ENCODE assay signal across 28 cellular contexts in the genomic region with DNA sequence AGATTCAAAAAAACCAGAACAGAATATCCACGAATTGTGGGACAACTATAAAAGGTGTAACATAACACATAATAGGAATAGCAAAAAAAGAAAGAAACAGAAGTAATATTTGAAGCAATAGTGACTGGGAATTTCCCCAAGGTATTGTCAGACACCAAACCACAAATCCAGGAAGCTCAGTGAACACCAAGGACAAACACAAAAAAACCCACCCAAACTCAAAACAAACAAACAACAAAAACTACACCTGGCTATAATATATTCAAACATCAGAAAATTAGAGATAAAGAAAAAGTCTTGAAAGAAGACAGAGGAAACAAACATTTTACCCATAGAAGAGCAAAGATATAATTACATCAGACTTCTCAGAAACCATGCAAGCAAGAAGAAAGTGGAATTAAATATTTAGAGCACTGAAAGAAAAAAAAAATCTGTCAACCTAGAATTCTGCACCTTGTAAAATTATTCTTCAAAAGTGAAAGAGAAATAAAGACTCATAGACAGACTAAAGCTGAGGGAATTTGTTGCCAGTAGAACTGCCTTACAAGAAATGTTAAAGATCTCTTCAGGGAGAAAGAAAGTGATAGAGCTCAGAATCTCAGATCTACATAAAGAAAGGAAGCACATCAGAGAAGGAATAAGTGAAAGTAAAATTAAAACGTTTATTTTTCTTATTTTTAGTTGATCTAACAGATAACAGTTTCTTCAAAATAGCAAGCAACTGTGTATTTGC. TPM values are rescaled to one million over a fixed set of nuclear protein-coding genes. Genes with fewer than 3 reads are reported as not detected.
DNase-seq lines count a peak whose midpoint lies in the region; ATAC-seq and TF ChIP-seq lines count a peak whose summit lies in the region.
"Had no signal": no experiment of that assay in that cellular context is flagged by ENCODE, and none has a peak within 500 bp of the region (broad histone marks: within the 10 kb centered on the region; RNA-seq: fewer than 3 reads in every experiment).

No MANE protein-coding gene starts in this region.

- H3F3A ChIP-seq in smooth muscle cell (ENCODE audit: low read depth) = no peaks in the 10 kb centered on the region

- no peaks in the 10 kb centered on the region for H3K36me3 ChIP-seq in HCT116 (ENCODE audit: control insufficient read depth in 1 of 2, insufficient read depth in 2 of 2, low read length in 2 of 2)
- no peaks in the 10 kb centered on the region; the same call in 1 of the 2 replicates for H3K36me3 ChIP-seq in RWPE2 (ENCODE audit: low read depth)
- H3K36me3 ChIP-seq in smooth muscle cell (ENCODE audit: low read depth) = no peaks in the 10 kb centered on the region
- H3K36me3 ChIP-seq: colonic mucosa, esophagus squamous epithelium, sigmoid colon had no signal

- no peak overlapping the region for H3K4me3 ChIP-seq in HCT116 (replicated peaks in 1 of 2; ENCODE audit: low read depth in 1 of 2, low read length in 2 of 2)
- no peak overlapping the region for H3K4me3 ChIP-seq in RWPE2 (ENCODE audit: severe bottlenecking)
- H3K4me3 ChIP-seq in epithelial cell of esophagus (ENCODE audit: low read length) = no peak overlapping the region
- H3K4me3 ChIP-seq in smooth muscle cell = no peak overlapping the region
- H3K4me3 ChIP-seq: colonic mucosa, esophagus squamous epithelium, sigmoid colon had no signal

- TF ChIP-seq CTCF in HCT116 (IDR thresholded peaks at IDR 0.05 in 2 of 3, conservative IDR thresholded peaks at IDR 0.05 in 1 of 3; ENCODE audit: borderline replicate concordance in 1 of 3, insufficient read depth in 1 of 3, low read depth in 2 of 3, low read length in 2 of 3) (no peak), RWPE2 (IDR thresholded peaks at IDR 0.05; ENCODE audit: poor library complexity, severe bottlenecking) (no peak), epithelial cell of esophagus (IDR thresholded peaks at IDR 0.05; ENCODE audit: insufficient read depth, low read depth, low read length, missing control alignments) (no peak), smooth muscle cell (IDR thresholded peaks at IDR 0.05; ENCODE audit: borderline replicate concordance, insufficient read depth, poor library complexity, severe bottlenecking) (no peak), Calu3 (IDR thresholded peaks at IDR 0.05; ENCODE audit: unreplicated experiment) (no peak)

- peak overlapping the region; percentile 36 for H3K4me2 ChIP-seq in HCT116 (ENCODE audit: low read length)
- H3K4me2 ChIP-seq in smooth muscle cell = peak overlapping the region; percentile 13

- no peaks in the 10 kb centered on the region for H3K9me3 Mint-ChIP-seq in Calu3 (ENCODE audit: low read depth, unreplicated experiment)
- H3K9me3 Mint-ChIP-seq: activated CD8-positive, alpha-beta T cell treated with anti-CD3 and anti-CD28 coated beads for 36 hours; natural killer cell treated with Interleukin-12 subunit alpha and Interleukin-12 subunit beta and Interleukin-15 and Interleukin-18, amount 100 ng/mL, for 72 hours had no signal

- no peak for ATAC-seq in HCT116
- ATAC-seq in RWPE2 (ENCODE audit: low read depth) = no peak
- no peak for ATAC-seq in GM19328 (IDR thresholded peaks at IDR 0.05; ENCODE audit: unreplicated experiment)
- ATAC-seq: activated CD4-positive, CD25-positive, alpha-beta regulatory T cell treated with anti-CD3 and anti-CD28 coated beads, Interleukin-2, amount 50 U/mL, for 24 hours; activated CD8-positive, alpha-beta T cell treated with anti-CD3 and anti-CD28 coated beads for 36 hours; effector memory CD8-positive, alpha-beta T cell; natural killer cell treated with Interleukin-12 subunit alpha and Interleukin-12 subunit beta and Interleukin-15 and Interleukin-18, amount 100 ng/mL, for 72 hours had no signal

- H3K9me2 ChIP-seq in HCT116 (ENCODE audit: insufficient read depth) = no peaks in the 10 kb centered on the region; the same call in 1 of the 2 replicates

- H3K36me3 Mint-ChIP-seq in Calu3 (ENCODE audit: insufficient read depth, unreplicated experiment) = no peaks in the 10 kb centered on the region
- H3K36me3 Mint-ChIP-seq: brain; CD4-positive, alpha-beta memory T cell; natural killer cell treated with Interleukin-12 subunit alpha and Interleukin-12 subunit beta and Interleukin-15 and Interleukin-18, amount 100 ng/mL, for 72 hours had no signal

- 53% methylated on average over 2 of the region's 2 CpGs for WGBS in smooth muscle cell (ENCODE audit: low lambda C conversion rate)

- BruUV-seq in HCT116 (replicated peaks; lab: Mats Ljungman, UMichigan) = no TSS peak
- no TSS peak for BruUV-seq in Calu3 (replicated peaks; lab: Mats Ljungman, UMichigan)

- no peak for TF ChIP-seq POLR2A in HCT116 (IDR thresholded peaks at IDR 0.05; ENCODE audit: borderline replicate concordance, extremely low read depth, insufficient read depth, insufficient read length)

- H2AFZ ChIP-seq in HCT116 (ENCODE audit: low read depth, low read length, poor library complexity, severe bottlenecking) = no peak overlapping the region
- peak overlapping the region; percentile 3 for H2AFZ ChIP-seq in smooth muscle cell (ENCODE audit: low read depth)

- CTCF ChIA-PET in HCT116 (lab: Charles Lee) (no interaction called here), Calu3 (lab: Charles Lee) (interaction anchor here (0.7 kb wide), 1 partner anchor 21 kb away, joined by 3 read pairs; no protein-coding TSS in a partner anchor)

- DNase-seq in HCT116 (ENCODE audit: low read depth, low spot score) = no peak
- DNase-seq in RWPE2 (ENCODE audit: low spot score) = no peak
- DNase-seq in epithelial cell of esophagus (ENCODE audit: low read depth) = peak; percentile 24
- DNase-seq in smooth muscle cell (lab: John Stamatoyannopoulos, UW; ENCODE audit: unreplicated experiment) = no peak
- no peak for DNase-seq in posterior cingulate gyrus
- no peak for DNase-seq in Calu3
- DNase-seq: activated CD8-positive, alpha-beta T cell treated with anti-CD3 and anti-CD28 coated beads for 36 hours; activated effector memory CD4-positive, alpha-beta T cell treated with Interleukin-2 at 50 U/mL for 16 hours; activated T-cell treated with anti-CD3 and anti-CD28 coated beads for 4 hours; CD4-positive, alpha-beta memory T cell; colonic mucosa; DMS 273 treated with DMSO at 0.1 percent for 48 hours; effector memory CD8-positive, alpha-beta T cell; esophagus squamous epithelium; NCI-H1105 treated with DMSO at 0.1 percent for 48 hours; NCI-H2081 treated with DMSO at 0.1 percent for 48 hours; NCI-H446 treated with DMSO at 0.1 percent for 48 hours; SHP77 treated with DMSO at 0.1 percent for 48 hours; sigmoid colon; stimulated activated CD4-positive, alpha-beta T cell treated with anti-CD3 and anti-CD28 coated beads, Interleukin-15, amount 100 ng/mL, for 24 hours had no signal

- no peak for TF ChIP-seq RAD21 in HCT116 (IDR thresholded peaks at IDR 0.05; ENCODE audit: low read depth)

- peaks cover 21% of the 10 kb centered on the region for H3K4me1 Mint-ChIP-seq in Calu3 (ENCODE audit: low read depth, unreplicated experiment)
- H3K4me1 Mint-ChIP-seq: CD4-positive, alpha-beta memory T cell; IgD-negative memory B cell had no signal

- H3K9ac ChIP-seq in HCT116 (ENCODE audit: low read length) (peak overlapping the region; percentile 27; the same call in 1 of the 2 replicates), smooth muscle cell (ENCODE audit: low read depth) (no peak overlapping the region)

- H3K9me3 ChIP-seq in HCT116 (ENCODE audit: control insufficient read depth in 1 of 2, insufficient read depth in 1 of 2, low read depth in 1 of 2, low read length in 2 of 2) (no peaks in the 10 kb centered on the region), RWPE2 (ENCODE audit: severe bottlenecking) (no peaks in the 10 kb centered on the region), smooth muscle cell (replicated peaks; ENCODE audit: low read depth) (no peaks in the 10 kb centered on the region)
- H3K9me3 ChIP-seq: colonic mucosa, esophagus squamous epithelium, sigmoid colon had no signal

- no peak overlapping the region for H3K4me3 Mint-ChIP-seq in Calu3 (ENCODE audit: low read depth, unreplicated experiment)
- H3K4me3 Mint-ChIP-seq: activated CD8-positive, alpha-beta T cell treated with anti-CD3 and anti-CD28 coated beads for 36 hours; CD4-positive, alpha-beta memory T cell; effector memory CD8-positive, alpha-beta T cell; IgD-negative memory B cell; natural killer cell treated with Interleukin-12 subunit alpha and Interleukin-12 subunit beta and Interleukin-15 and Interleukin-18, amount 100 ng/mL, for 72 hours; stimulated activated naive CD8-positive, alpha-beta T cell treated with anti-CD3 and anti-CD28 coated beads, Interleukin-15, Interleukin-2, amounts not matched to agents 100 ng/mL and 50 ng/mL, for 24 hours had no signal

- H3K27ac ChIP-seq in HCT116 (ENCODE audit: low read depth, low read length) = no peak overlapping the region
- peak overlapping the region; percentile 9 for H3K27ac ChIP-seq in RWPE2 (ENCODE audit: poor library complexity, severe bottlenecking)
- H3K27ac ChIP-seq in smooth muscle cell (ENCODE audit: low read depth) = no peak overlapping the region
- H3K27ac ChIP-seq: colonic mucosa, esophagus squamous epithelium, sigmoid colon had no signal

- H3K79me2 ChIP-seq in HCT116 (ENCODE audit: insufficient read depth, low read length) = no peaks in the 10 kb centered on the region; the same call in 1 of the 2 replicates
- peaks cover 12% of the 10 kb centered on the region for H3K79me2 ChIP-seq in smooth muscle cell (ENCODE audit: low read depth)

- H3K27ac Mint-ChIP-seq in Calu3 (ENCODE audit: unreplicated experiment) = no peak overlapping the region
- H3K27ac Mint-ChIP-seq: activated CD8-positive, alpha-beta T cell treated with anti-CD3 and anti-CD28 coated beads for 36 hours; brain; CD4-positive, alpha-beta memory T cell; effector memory CD8-positive, alpha-beta T cell; IgD-negative memory B cell; stimulated activated naive CD8-positive, alpha-beta T cell treated with anti-CD3 and anti-CD28 coated beads, Interleukin-15, Interleukin-2, amounts not matched to agents 100 ng/mL and 50 ng/mL, for 24 hours had no signal

- POLR2A ChIA-PET in HCT116 (lab: Charles Lee) = no interaction called here

- H4K20me1 ChIP-seq in HCT116 (ENCODE audit: insufficient read depth) (no peaks in the 10 kb centered on the region), smooth muscle cell (ENCODE audit: low read depth) (no peaks in the 10 kb centered on the region)

- no peaks in the 10 kb centered on the region for H3K27me3 ChIP-seq in HCT116 (ENCODE audit: insufficient read depth, low read length)
- no peaks in the 10 kb centered on the region for H3K27me3 ChIP-seq in RWPE2 (ENCODE audit: insufficient read depth, poor library complexity, severe bottlenecking)
- no peaks in the 10 kb centered on the region for H3K27me3 ChIP-seq in smooth muscle cell (ENCODE audit: low read depth)
- H3K27me3 ChIP-seq: colonic mucosa had no signal

- H3K27me3 Mint-ChIP-seq in Calu3 (ENCODE audit: unreplicated experiment) = no peaks in the 10 kb centered on the region

- intact Hi-C loops in HCT116 (cut with micrococcal nuclease) (no loop called here), posterior cingulate gyrus (cut with DNase I) (no loop called here), Calu3 (cut with micrococcal nuclease; ENCODE audit: unreplicated experiment) (no loop called here)

- H3K4me1 ChIP-seq in HCT116 (ENCODE audit: control insufficient read depth in 1 of 2, insufficient read depth in 2 of 2, low read length in 2 of 2) (peaks cover 14 to 36% of the 10 kb centered on the region in 2 experiments), RWPE2 (ENCODE audit: insufficient read depth, poor library complexity, severe bottlenecking) (peaks cover 11% of the 10 kb centered on the region), smooth muscle cell (ENCODE audit: low read depth) (no peaks in the 10 kb centered on the region)
- H3K4me1 ChIP-seq: colonic mucosa, esophagus squamous epithelium, sigmoid colon had no signal

- RAD21 ChIA-PET in HCT116 (lab: Charles Lee; ENCODE audit: low non-redundant PET in 1 of 2, low total read pairs in 2 of 2, uncharacterized antibody in 2 of 2, unreplicated experiment in 2 of 2) = no interaction called here

RNA-seq across cellular contexts. Expression of a gene that starts 12.1 kb away (rescaled TPM):
- total RNA-seq in HCT116 (2021; ENCODE audit: unreplicated experiment) = 215 TPM
- polyA plus RNA-seq in HCT116 (2012) = 53.9 and 72.1 TPM in 2 replicates
- total RNA-seq in smooth muscle cell = 354 and 393 TPM in 2 replicates
- polyA plus RNA-seq in smooth muscle cell = 44.9 and 54.8 TPM in 2 replicates
- 46.7 and 47.8 TPM in 2 replicates for total RNA-seq in Calu3 (2022)
- total RNA-seq: activated CD8-positive, alpha-beta T cell treated with anti-CD3 and anti-CD28 coated beads for 36 hours; CD4-positive, alpha-beta memory T cell; natural killer cell treated with Interleukin-12 subunit alpha and Interleukin-12 subunit beta and Interleukin-15 and Interleukin-18, amount 100 ng/mL, for 72 hours; OCI-LY7 had no signal
- polyA plus RNA-seq: CD4-positive, alpha-beta memory T cell; IgD-negative memory B cell; liver had no signal
